In the genomic region with DNA sequence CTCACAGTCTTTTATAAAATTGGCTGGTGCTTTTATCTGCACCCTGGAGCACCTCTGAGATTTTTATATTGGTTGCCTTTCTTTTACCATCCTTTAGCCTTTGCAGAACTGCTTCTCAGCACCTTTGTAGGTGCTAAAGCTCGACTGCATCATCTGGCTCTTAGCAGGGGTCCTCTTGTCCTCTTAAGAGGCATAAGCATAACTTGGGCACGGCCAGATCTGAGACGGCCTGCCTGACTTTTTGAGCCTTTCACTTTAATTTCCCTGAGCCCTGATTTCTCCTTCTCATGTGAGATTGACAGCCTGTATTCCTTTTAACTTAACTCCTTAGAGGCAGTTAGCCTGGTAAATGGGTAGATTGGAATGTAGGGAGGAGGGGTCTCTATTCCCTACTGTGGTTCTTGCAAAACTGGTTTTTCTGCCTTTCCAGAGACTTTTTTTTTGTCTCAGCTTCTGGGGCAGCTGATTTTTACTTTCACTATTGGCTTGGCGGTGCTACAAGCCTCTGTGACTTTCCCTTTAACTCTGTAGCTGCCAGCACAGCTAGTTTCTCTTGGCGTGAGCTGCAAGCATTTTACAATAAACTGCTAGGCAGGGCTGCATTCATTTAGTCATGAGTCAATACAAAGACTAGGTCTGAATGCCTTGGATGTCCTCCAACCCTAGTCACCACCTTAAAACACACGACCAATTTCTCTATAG, we compare ENCODE assay signal across 8 cellular contexts. TPM values are rescaled to one million over a fixed set of nuclear protein-coding genes. Genes with fewer than 3 reads are reported as not detected.
DNase-seq lines count a peak whose midpoint lies in the region; ATAC-seq and TF ChIP-seq lines count a peak whose summit lies in the region.

No MANE protein-coding gene starts in this region.

- H3K9me3 Mint-ChIP-seq in mesothelial cell of epicardium, result peaks cover 36% of the 10 kb centered on the region

- peaks cover 0 to 8% (median 0%) of the 10 kb centered on the region in 11 experiments; a peak in 2 of 22 replicates for H3K36me3 ChIP-seq in BLaER1 treated with 17β-estradiol and CSF1 and Interleukin-3, amounts not matched to agents 10 nM and 100 nM
- no peaks in the 10 kb centered on the region for H3K36me3 ChIP-seq in effector memory CD4-positive, alpha-beta T cell (ENCODE audit: control insufficient read depth, insufficient read depth, low read length)
- H3K36me3 ChIP-seq in aorta (ENCODE audit: control insufficient read depth in 1 of 2, insufficient read depth in 2 of 2, low read length in 1 of 2), result no peaks in the 10 kb centered on the region

- peak; percentile 66 for DNase-seq in RWPE1 (ENCODE audit: low spot score)
- no peak for DNase-seq in effector memory CD4-positive, alpha-beta T cell
- DNase-seq in mesothelial cell of epicardium (ENCODE audit: low spot score in 2 of 2, unreplicated experiment in 2 of 2), result no peak
- DNase-seq in aorta, result no peak
- DNase-seq in activated CD4-positive, CD25-positive, alpha-beta regulatory T cell (lab: John Stamatoyannopoulos, UW), result no peak

- peak overlapping the region in 10 of 11 experiments; percentile 39 to 78 (median 68); a peak in 21 of 22 replicates for H3K27ac ChIP-seq in BLaER1 treated with 17β-estradiol and CSF1 and Interleukin-3, amounts not matched to agents 10 nM and 100 nM
- H3K27ac ChIP-seq in RWPE1, result no peak overlapping the region
- peak overlapping the region; percentile 28 for H3K27ac ChIP-seq in effector memory CD4-positive, alpha-beta T cell (ENCODE audit: insufficient read depth, low read length, poor library complexity, severe bottlenecking)
- peak overlapping the region; percentile 45 to 51 for H3K27ac ChIP-seq in aorta (ENCODE audit: low read depth in 1 of 2, low read length in 2 of 2)

- TF ChIP-seq CTCF in RWPE1 (conservative IDR thresholded peaks at IDR 0.05; ENCODE audit: low read depth) (no peak), mesothelial cell of epicardium (IDR thresholded peaks at IDR 0.05; ENCODE audit: unreplicated experiment) (no peak)

- H4K20me1 ChIP-seq in BLaER1 treated with 17β-estradiol and CSF1 and Interleukin-3, amounts not matched to agents 10 nM and 100 nM, result no peaks in the 10 kb centered on the region

- peaks cover 34% of the 10 kb centered on the region for H3K4me1 Mint-ChIP-seq in mesothelial cell of epicardium

- 1 to 3% methylated on average over 6 of the region's 6 CpGs for WGBS in aorta, 2 donors

- POLR2A ChIA-PET in RWPE1 (lab: Yijun Ruan, JAX; ENCODE audit: low non-redundant PET), result no interaction called here

- H3K9me3 ChIP-seq in BLaER1 treated with 17β-estradiol and CSF1 and Interleukin-3, amounts not matched to agents 10 nM and 100 nM (replicated peaks in 1 of 11), result peaks cover 53 to 72% (median 64%) of the 10 kb centered on the region in 11 experiments
- no peaks in the 10 kb centered on the region for H3K9me3 ChIP-seq in effector memory CD4-positive, alpha-beta T cell (ENCODE audit: control insufficient read depth, low read length)
- H3K9me3 ChIP-seq in aorta (ENCODE audit: control insufficient read depth, low read length), result no peaks in the 10 kb centered on the region

- ATAC-seq in GM19025 (IDR thresholded peaks at IDR 0.05; ENCODE audit: low read depth, unreplicated experiment) (peak; percentile 58), HG03280 (IDR thresholded peaks at IDR 0.05; ENCODE audit: unreplicated experiment) (peak; percentile 45), aorta (ENCODE audit: low FRiP score) (peak; percentile 60)

- peak overlapping the region; percentile 60 to 80 (median 74) for H3K9ac ChIP-seq in BLaER1 treated with 17β-estradiol and CSF1 and Interleukin-3, amounts not matched to agents 10 nM and 100 nM

- H3K4me3 ChIP-seq in BLaER1 treated with 17β-estradiol and CSF1 and Interleukin-3, amounts not matched to agents 10 nM and 100 nM, result peak overlapping the region; percentile 50 to 71 (median 56)
- peak overlapping the region; percentile 61 for H3K4me3 ChIP-seq in effector memory CD4-positive, alpha-beta T cell (ENCODE audit: insufficient read depth, low read depth, low read length, poor library complexity, severe bottlenecking)
- peak overlapping the region; percentile 79 to 83 for H3K4me3 ChIP-seq in aorta (ENCODE audit: low read length in 2 of 2)

- H3K4me3 Mint-ChIP-seq in mesothelial cell of epicardium, result peak overlapping the region; percentile 61

- CTCF ChIA-PET in RWPE1 (lab: Yijun Ruan, JAX), result interaction anchor here (0.7 kb wide), 1 partner anchor 246 kb away, joined by 3 read pairs; no protein-coding TSS in a partner anchor

- H3K27me3 Mint-ChIP-seq in mesothelial cell of epicardium (ENCODE audit: low read depth), result no peaks in the 10 kb centered on the region

- peak overlapping the region; percentile 82 to 93 (median 90) for H3K4me2 ChIP-seq in BLaER1 treated with 17β-estradiol and CSF1 and Interleukin-3, amounts not matched to agents 10 nM and 100 nM

- H3K27ac Mint-ChIP-seq in mesothelial cell of epicardium, result peak overlapping the region; percentile 92

- peaks cover 15% of the 10 kb centered on the region for H3K36me3 Mint-ChIP-seq in mesothelial cell of epicardium

- intact Hi-C loops in aorta (cut with DNase I), result no loop called here

- H3K4me1 ChIP-seq in BLaER1 treated with 17β-estradiol and CSF1 and Interleukin-3, amounts not matched to agents 10 nM and 100 nM, result peaks cover 9 to 24% (median 18%) of the 10 kb centered on the region in 10 experiments; a peak in 19 of 20 replicates
- H3K4me1 ChIP-seq in effector memory CD4-positive, alpha-beta T cell (ENCODE audit: control insufficient read depth, insufficient read depth, low read length, poor library complexity, severe bottlenecking), result peaks cover 10% of the 10 kb centered on the region
- H3K4me1 ChIP-seq in aorta (ENCODE audit: control insufficient read depth in 1 of 2, insufficient read depth in 2 of 2, low read length in 2 of 2), result peaks cover 3 to 5% of the 10 kb centered on the region in 2 donors

- H3K27me3 ChIP-seq in BLaER1 treated with 17β-estradiol and CSF1 and Interleukin-3, amounts not matched to agents 10 nM and 100 nM, result no peaks in the 10 kb centered on the region
- no peaks in the 10 kb centered on the region for H3K27me3 ChIP-seq in effector memory CD4-positive, alpha-beta T cell (replicated peaks; ENCODE audit: control insufficient read depth, insufficient read depth, low read length, poor library complexity, severe bottlenecking)
- no peaks in the 10 kb centered on the region for H3K27me3 ChIP-seq in aorta (ENCODE audit: control insufficient read depth in 1 of 2, insufficient read depth in 2 of 2, low read length in 1 of 2)

RNA-seq across cellular contexts. Expression of gene ZPBP, which starts 24.0 kb away (rescaled TPM):
- not detected in 3 replicates for total RNA-seq in mesothelial cell of epicardium
- total RNA-seq in aorta, result not detected
- not detected for polyA plus RNA-seq in aorta
